Comparison of ENCODE assay signal across 23 cellular contexts in the genomic region with DNA sequence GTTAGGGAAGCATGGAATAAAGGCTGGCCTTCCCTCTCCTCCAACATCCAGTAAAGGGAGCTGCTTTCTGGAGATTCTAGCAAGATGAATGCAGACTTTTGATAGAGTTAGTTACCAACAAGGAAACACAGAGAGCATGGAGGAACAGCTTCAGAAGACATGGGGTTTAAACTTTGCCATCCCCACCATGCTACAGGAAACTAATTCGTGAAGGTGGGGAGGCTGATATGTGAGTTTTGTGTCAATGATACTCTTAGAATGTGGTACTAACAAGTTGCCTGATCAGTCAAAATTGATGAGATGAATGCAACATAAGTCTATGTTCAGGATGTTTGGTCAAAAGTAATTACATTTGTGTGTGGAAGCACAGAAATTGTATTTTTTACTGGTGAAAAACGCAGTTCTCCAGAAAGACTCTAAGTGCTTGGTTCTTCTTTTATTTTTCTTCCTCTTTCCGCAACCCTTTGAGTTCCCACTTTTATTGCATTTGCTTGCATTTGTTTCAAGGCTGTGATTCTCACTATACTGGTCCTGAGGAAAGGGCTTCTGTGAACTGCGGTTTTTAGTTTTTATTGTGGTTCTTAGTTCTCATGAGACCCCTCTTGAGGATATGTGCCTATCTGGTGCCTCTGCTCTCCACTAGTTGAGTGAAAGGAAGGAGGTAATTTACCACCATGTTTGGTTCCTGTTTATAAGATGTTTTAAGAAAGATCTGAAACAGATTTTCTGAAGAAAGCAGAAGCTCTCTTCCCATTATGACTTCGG. TPM values are rescaled to one million over a fixed set of nuclear protein-coding genes. Genes with fewer than 3 reads are reported as not detected.
DNase-seq lines count a peak whose midpoint lies in the region; ATAC-seq, FAIRE-seq and TF ChIP-seq lines count a peak whose summit lies in the region.
"Had no signal": no experiment of that assay in that cellular context is flagged by ENCODE, and none has a peak within 500 bp of the region (broad histone marks: within the 10 kb centered on the region; RNA-seq: fewer than 3 reads in every experiment).

A gene (plus strand): TSS at position 494 of the 765 bp plus-strand sequence. CDS start 262 bp downstream, at position 756.

- no peaks in the 10 kb centered on the region for H3K36me3 ChIP-seq in Karpas-422 (ENCODE audit: insufficient read depth, low read length)
- H3K36me3 ChIP-seq: colonic mucosa, MG63, pancreas, SJSA1 had no signal

- no peak for ATAC-seq in central memory CD8-positive, alpha-beta T cell (replicated peaks; ENCODE audit: extremely low read depth, poor library complexity, severe bottlenecking)
- peak; percentile 85 for ATAC-seq in stimulated activated memory B cell treated with anti-CD40 and anti-IgM and Interleukin-4, amounts not matched to agents 10 μg/mL and 1 μg/mL and 100 μg/mL, for 72 hours

- H3K36me3 Mint-ChIP-seq in central memory CD8-positive, alpha-beta T cell (ENCODE audit: insufficient read depth), result peaks cover 8% of the 10 kb centered on the region
- H3K36me3 Mint-ChIP-seq in stimulated activated memory B cell treated with anti-CD40 and anti-IgM and Interleukin-4, amounts not matched to agents 10 μg/mL and 1 μg/mL and 100 μg/mL, for 72 hours, result peaks cover 39% of the 10 kb centered on the region

- no peaks in the 10 kb centered on the region for H3K4me1 Mint-ChIP-seq in central memory CD8-positive, alpha-beta T cell
- peaks cover 24% of the 10 kb centered on the region for H3K4me1 Mint-ChIP-seq in stimulated activated memory B cell treated with anti-CD40 and anti-IgM and Interleukin-4, amounts not matched to agents 10 μg/mL and 1 μg/mL and 100 μg/mL, for 72 hours

- peak within 1 kb of the TSS; percentile 2 for H3K4me3 Mint-ChIP-seq in central memory CD8-positive, alpha-beta T cell
- H3K4me3 Mint-ChIP-seq in stimulated activated memory B cell treated with anti-CD40 and anti-IgM and Interleukin-4, amounts not matched to agents 10 μg/mL and 1 μg/mL and 100 μg/mL, for 72 hours, result peak within 1 kb of the TSS; percentile 70

- no peak within 1 kb of the TSS for H3K4me2 ChIP-seq in Karpas-422 (ENCODE audit: low read depth, low read length, poor library complexity, severe bottlenecking)

- H3K9me3 ChIP-seq in Karpas-422 (ENCODE audit: low read length), result no peaks in the 10 kb centered on the region
- H3K9me3 ChIP-seq: colonic mucosa, MG63, pancreas, SJSA1, stomach had no signal

- no peak for TF ChIP-seq CTCF in NB4 (IDR thresholded peaks at IDR 0.05; ENCODE audit: low read depth, low read length)

- H4K20me1 ChIP-seq in Karpas-422 (ENCODE audit: insufficient read depth, low read depth, low read length), result no peaks in the 10 kb centered on the region

- peaks cover 6% of the 10 kb centered on the region for H3K4me1 ChIP-seq in Karpas-422 (ENCODE audit: low read length)
- H3K4me1 ChIP-seq: colonic mucosa, pancreas, SJSA1, stomach had no signal

- H3K27me3 ChIP-seq in Karpas-422 (ENCODE audit: low read length), result no peaks in the 10 kb centered on the region
- H3K27me3 ChIP-seq: colonic mucosa, MG63, pancreas, SJSA1, stomach had no signal

- H3K9ac ChIP-seq in Karpas-422 (ENCODE audit: low read length), result no peak within 1 kb of the TSS

- H3K79me2 ChIP-seq in Karpas-422 (ENCODE audit: low read length), result no peaks in the 10 kb centered on the region

- TF ChIP-seq POLR2A in GM12892 (IDR thresholded peaks at IDR 0.05; ENCODE audit: low read depth, low read length), result no peak
- TF ChIP-seq POLR2A in NB4 (IDR thresholded peaks at IDR 0.05; ENCODE audit: extremely low read depth, insufficient read length), result no peak

- DNase-seq in GM12892 (ENCODE audit: insufficient read length) (no peak), NB4 (ENCODE audit: low read depth) (peak; percentile 69), Karpas-422 (no peak), NCI-H1417 (lab: John Stamatoyannopoulos, UW) (no peak), inferior parietal cortex (ENCODE audit: extremely low spot score) (no peak)
- no peak for DNase-seq in central memory CD8-positive, alpha-beta T cell (ENCODE audit: low spot score in 2 of 2)
- DNase-seq in stimulated activated CD8-positive, alpha-beta memory T cell treated with anti-CD3 and anti-CD28 coated beads, Interleukin-4, amount 100 ng/mL, for 48 hours, result no peak
- DNase-seq: activated CD8-positive, alpha-beta memory T cell treated with anti-CD3 and anti-CD28 coated beads for 24 hours; anterior cingulate cortex; colonic mucosa; erythroblast; glutamatergic neuron; MG63; NK-92 treated with Interleukin-12 subunit alpha and Interleukin-12 subunit beta, amount 100 ng/mL, for 24 hours; pancreas; small intestine; stomach had no signal

- H3K4me3 ChIP-seq in NB4 (ENCODE audit: low read depth, low read length) (no peak within 1 kb of the TSS), Karpas-422 (ENCODE audit: low read length) (no peak within 1 kb of the TSS)
- H3K4me3 ChIP-seq: colonic mucosa, MG63, SJSA1 had no signal

- H3K9me3 Mint-ChIP-seq in central memory CD8-positive, alpha-beta T cell, result no peaks in the 10 kb centered on the region
- no peaks in the 10 kb centered on the region for H3K9me3 Mint-ChIP-seq in stimulated activated memory B cell treated with anti-CD40 and anti-IgM and Interleukin-4, amounts not matched to agents 10 μg/mL and 1 μg/mL and 100 μg/mL, for 72 hours
- H3K9me3 Mint-ChIP-seq: activated T-helper 2 cell treated with anti-CD3 and anti-CD28 coated beads, Interferon-gamma antibody, Interleukin-2, Interleukin-4, amounts not matched to agents 10 μg/mL and 5 μg/mL and 100 μg/mL, durations not matched to agents 14 hours and 24 hours and 36 hours had no signal

- no peak within 1 kb of the TSS for H3K27ac Mint-ChIP-seq in central memory CD8-positive, alpha-beta T cell (ENCODE audit: low read depth)
- H3K27ac Mint-ChIP-seq in stimulated activated memory B cell treated with anti-CD40 and anti-IgM and Interleukin-4, amounts not matched to agents 10 μg/mL and 1 μg/mL and 100 μg/mL, for 72 hours, result peak within 1 kb of the TSS; percentile 88
- H3K27ac Mint-ChIP-seq: activated T-helper 2 cell treated with anti-CD3 and anti-CD28 coated beads, Interferon-gamma antibody, Interleukin-2, Interleukin-4, amounts not matched to agents 10 μg/mL and 5 μg/mL and 100 μg/mL, durations not matched to agents 14 hours and 24 hours and 36 hours had no signal

- no peak within 1 kb of the TSS for H3K27ac ChIP-seq in Karpas-422 (ENCODE audit: low read length)
- H3K27ac ChIP-seq: C4-2B, colonic mucosa, SJSA1 had no signal

- peak; percentile 50 for FAIRE-seq in GM12892 (lab: Jason Lieb, UNC)
- FAIRE-seq: keratinocyte, pancreas, small intestine, TTC549 had no signal

- no peak within 1 kb of the TSS for H2AFZ ChIP-seq in Karpas-422 (ENCODE audit: low read length)

- no peaks in the 10 kb centered on the region for H3K27me3 Mint-ChIP-seq in central memory CD8-positive, alpha-beta T cell
- no peaks in the 10 kb centered on the region for H3K27me3 Mint-ChIP-seq in stimulated activated memory B cell treated with anti-CD40 and anti-IgM and Interleukin-4, amounts not matched to agents 10 μg/mL and 1 μg/mL and 100 μg/mL, for 72 hours

- H3K9me2 ChIP-seq in Karpas-422 (replicated peaks; ENCODE audit: insufficient read depth, low read length), result no peaks in the 10 kb centered on the region

RNA-seq across cellular contexts. Expression of the gene that starts here (rescaled TPM):
- 0.49 TPM for polyA plus RNA-seq in GM12892 (2012; ENCODE audit: missing spikeins)
- total RNA-seq in Karpas-422 (2014; rRNA removed; shearing (Covaris generic); ENCODE audit: low replicate concordance), result 1.4 TPM in 1 of 2 replicates, not detected in the other
- total RNA-seq: SJSA1 had no signal
